In genomic region chr15:68631621-68632051, GRCh38 we compare ENCODE assay signal across 12 cellular contexts. TPM values are rescaled to one million over a fixed set of nuclear protein-coding genes. Genes with fewer than 3 reads are reported as not detected.
DNase-seq lines count a peak whose midpoint lies in the region; ATAC-seq lines count a peak whose summit lies in the region.
"Had no signal": no experiment of that assay in that cellular context is flagged by ENCODE, and none has a peak within 500 bp of the region (broad histone marks: within the 10 kb centered on the region; RNA-seq: fewer than 3 reads in every experiment).

No MANE protein-coding gene starts in this region.

- H3K36me3 Mint-ChIP-seq in T-helper 17 cell (ENCODE audit: low read depth) = peaks cover 2% of the 10 kb centered on the region
- H3K36me3 Mint-ChIP-seq in activated T-cell treated with anti-CD3 and anti-CD28 coated beads, Interleukin-2, amount 50 U/mL, for 72 hours (ENCODE audit: insufficient read depth in 2 of 2) = no peaks in the 10 kb centered on the region
- H3K36me3 Mint-ChIP-seq: CD4-positive, CD25-positive, alpha-beta regulatory T cell; natural killer cell treated with Interleukin-12 subunit alpha and Interleukin-12 subunit beta and Interleukin-15 and Interleukin-18, amount 100 ng/mL, for 72 hours had no signal

- H3K27ac Mint-ChIP-seq in T-helper 17 cell = no peak overlapping the region
- no peak overlapping the region for H3K27ac Mint-ChIP-seq in activated T-cell treated with anti-CD3 and anti-CD28 coated beads, Interleukin-2, amount 50 U/mL, for 72 hours
- H3K27ac Mint-ChIP-seq: CD4-positive, CD25-positive, alpha-beta regulatory T cell; natural killer cell treated with Interleukin-12 subunit alpha and Interleukin-12 subunit beta and Interleukin-15 and Interleukin-18, amount 100 ng/mL, for 72 hours had no signal

- ATAC-seq in T-helper 17 cell = peak; percentile 32
- ATAC-seq in activated T-cell treated with anti-CD3 and anti-CD28 coated beads, Interleukin-2, amount 50 U/mL, for 72 hours (replicated peaks in 1 of 2) = no peak
- ATAC-seq: activated CD4-positive, CD25-positive, alpha-beta regulatory T cell treated with anti-CD3 and anti-CD28 coated beads, Interleukin-2, amount 50 U/mL, for 24 hours; natural killer cell treated with Interleukin-12 subunit alpha and Interleukin-12 subunit beta and Interleukin-15 and Interleukin-18, amount 100 ng/mL, for 72 hours had no signal

- no peaks in the 10 kb centered on the region for H3K9me3 Mint-ChIP-seq in activated T-cell treated with anti-CD3 and anti-CD28 coated beads, Interleukin-2, amount 50 U/mL, for 72 hours
- H3K9me3 Mint-ChIP-seq: natural killer cell treated with Interleukin-12 subunit alpha and Interleukin-12 subunit beta and Interleukin-15 and Interleukin-18, amount 100 ng/mL, for 72 hours had no signal

- peaks cover 47% of the 10 kb centered on the region for H3K27me3 Mint-ChIP-seq in T-helper 17 cell
- peaks cover 22% of the 10 kb centered on the region for H3K27me3 Mint-ChIP-seq in activated T-cell treated with anti-CD3 and anti-CD28 coated beads, Interleukin-2, amount 50 U/mL, for 72 hours (ENCODE audit: low read depth)

- H3K9me3 ChIP-seq in T-helper 17 cell (ENCODE audit: control insufficient read depth, low read length, poor library complexity, severe bottlenecking) = no peaks in the 10 kb centered on the region

- peak; percentile 20 for DNase-seq in DMS153 treated with DMSO at 0.1 percent for 48 hours (lab: John Stamatoyannopoulos, UW; ENCODE audit: unreplicated experiment)
- DNase-seq in NCI-H1092 treated with DMSO at 0.1 percent for 48 hours (lab: John Stamatoyannopoulos, UW) = peak; percentile 60
- no peak for DNase-seq in T-helper 17 cell
- DNase-seq in left kidney (ENCODE audit: low read depth, low spot score) = peak; percentile 39
- DNase-seq in foreskin melanocyte = no peak
- DNase-seq in occipital lobe (lab: John Stamatoyannopoulos, UW) = no peak
- no peak for DNase-seq in NCI-H2171 (lab: John Stamatoyannopoulos, UW)
- DNase-seq in activated T-cell treated with anti-CD3 and anti-CD28 coated beads, Interleukin-2, amount 50 U/mL, for 72 hours = no peak
- DNase-seq: CD4-positive, CD25-positive, alpha-beta regulatory T cell; NCI-H1048 had no signal

- H3K4me1 Mint-ChIP-seq in T-helper 17 cell = no peaks in the 10 kb centered on the region
- no peaks in the 10 kb centered on the region for H3K4me1 Mint-ChIP-seq in activated T-cell treated with anti-CD3 and anti-CD28 coated beads, Interleukin-2, amount 50 U/mL, for 72 hours (ENCODE audit: low read depth)
- H3K4me1 Mint-ChIP-seq: CD4-positive, CD25-positive, alpha-beta regulatory T cell had no signal

- H3K4me3 Mint-ChIP-seq in T-helper 17 cell = no peak overlapping the region
- no peak overlapping the region for H3K4me3 Mint-ChIP-seq in activated T-cell treated with anti-CD3 and anti-CD28 coated beads, Interleukin-2, amount 50 U/mL, for 72 hours
- H3K4me3 Mint-ChIP-seq: CD4-positive, CD25-positive, alpha-beta regulatory T cell; natural killer cell treated with Interleukin-12 subunit alpha and Interleukin-12 subunit beta and Interleukin-15 and Interleukin-18, amount 100 ng/mL, for 72 hours had no signal

RNA-seq across cellular contexts. Expression of gene CORO2B, which starts 52.8 kb away (rescaled TPM):
- total RNA-seq in T-helper 17 cell = not detected
- 19.8 TPM for total RNA-seq in occipital lobe
- total RNA-seq in activated T-cell treated with anti-CD3 and anti-CD28 coated beads, Interleukin-2, amount 50 U/mL, for 72 hours = under 1 TPM in 1 of 2 donors, not detected in 1; 0.07 TPM
- total RNA-seq: CD4-positive, CD25-positive, alpha-beta regulatory T cell; natural killer cell treated with Interleukin-12 subunit alpha and Interleukin-12 subunit beta and Interleukin-15 and Interleukin-18, amount 100 ng/mL, for 72 hours had no signal

Comparison
In these comparisons a context has a peak if more than half of its experiments do, and no peak if none do; other contexts are left out.
1. DNase-seq: peak in DMS153 treated with DMSO at 0.1 percent for 48 hours (single experiment), NCI-H1092 treated with DMSO at 0.1 percent for 48 hours (single experiment) and left kidney (single experiment); none in T-helper 17 cell (0 of 3), foreskin melanocyte (single experiment), occipital lobe (single experiment), NCI-H2171 (single experiment) and activated T-cell treated with anti-CD3 and anti-CD28 coated beads, Interleukin-2, amount 50 U/mL, for 72 hours (0 of 2).
2. RNA of gene CORO2B, which starts 52.8 kb away (total RNA-seq): 19.8 TPM in occipital lobe (single experiment); 0.07 TPM in activated T-cell treated with anti-CD3 and anti-CD28 coated beads, Interleukin-2, amount 50 U/mL, for 72 hours and not detected in T-helper 17 cell; every median in the first group is over 10 times any median in the second.